12 cellular contexts compared by ENCODE assay signal in genomic region chrX:42615161-42615563, GRCh38.
DNase-seq lines count a peak whose midpoint lies in the region; ATAC-seq and TF ChIP-seq lines count a peak whose summit lies in the region.
"Had no signal": no experiment of that assay in that cellular context is flagged by ENCODE, and none has a peak within 500 bp of the region (broad histone marks: within the 10 kb centered on the region; RNA-seq: fewer than 3 reads in every experiment).

No MANE protein-coding gene starts in this region.

- TF ChIP-seq CTCF in NB4 (IDR thresholded peaks at IDR 0.05; ENCODE audit: low read depth, low read length) (peak; percentile 3), endodermal cell (conservative IDR thresholded peaks at IDR 0.05) (peak; percentile 78)

- peak overlapping the region; percentile 94 for H3K27ac Mint-ChIP-seq in endodermal cell
- H3K27ac Mint-ChIP-seq: activated naive CD8-positive, alpha-beta T cell treated with anti-CD3 and anti-CD28 coated beads, Interleukin-2, amount 10 ng/mL, durations not matched to agents 7 days and 5 days had no signal

- peaks cover 21% of the 10 kb centered on the region for H3K4me1 Mint-ChIP-seq in endodermal cell

- no peak for ATAC-seq in right cardiac atrium

- peak overlapping the region; percentile 52 for H3K4me3 Mint-ChIP-seq in endodermal cell
- H3K4me3 Mint-ChIP-seq: activated naive CD8-positive, alpha-beta T cell treated with anti-CD3 and anti-CD28 coated beads, Interleukin-2, amount 10 ng/mL, durations not matched to agents 7 days and 5 days had no signal

- peak; percentile 3 for DNase-seq in A172 (ENCODE audit: low spot score)
- peak; percentile 1 for DNase-seq in COLO829 (ENCODE audit: low spot score)
- DNase-seq in NB4 (ENCODE audit: low read depth), result peak; percentile 15
- peak; percentile 85 for DNase-seq in endodermal cell
- no peak for DNase-seq in NCI-H2171 treated with DMSO at 0.1 percent for 48 hours (lab: John Stamatoyannopoulos, UW)
- DNase-seq in right cardiac atrium, result no peak
- DNase-seq in NCI-H2081 (lab: John Stamatoyannopoulos, UW), result no peak
- no peak for DNase-seq in NCI-H1417 treated with DMSO at 0.1 percent for 48 hours (lab: John Stamatoyannopoulos, UW)
- DNase-seq: activated naive CD8-positive, alpha-beta T cell treated with anti-CD3 and anti-CD28 coated beads, Interleukin-2, amount 10 ng/mL, durations not matched to agents 7 days and 5 days; GF-D8; NCI-H2029 had no signal

- H3K4me3 ChIP-seq in NB4 (ENCODE audit: low read depth, low read length) (no peak overlapping the region), endodermal cell (ENCODE audit: low read length) (peak overlapping the region; percentile 76), right cardiac atrium (ENCODE audit: low read length) (no peak overlapping the region)
- H3K4me3 ChIP-seq: right atrium auricular region had no signal

- H3K27me3 ChIP-seq in endodermal cell (ENCODE audit: control insufficient read depth, insufficient read depth, low read length, poor library complexity, severe bottlenecking), result no peaks in the 10 kb centered on the region
- H3K27me3 ChIP-seq in right cardiac atrium (ENCODE audit: control insufficient read depth, insufficient read depth), result no peaks in the 10 kb centered on the region

- peak overlapping the region; percentile 68 for H3K9ac ChIP-seq in endodermal cell (ENCODE audit: extremely low read depth, low read length, poor library complexity, severe bottlenecking)

- peaks cover 20% of the 10 kb centered on the region for H3K36me3 Mint-ChIP-seq in endodermal cell (ENCODE audit: low read depth)

- H3K4me1 ChIP-seq in endodermal cell (ENCODE audit: control insufficient read depth, insufficient read depth, low read length) (no peaks in the 10 kb centered on the region), right cardiac atrium (ENCODE audit: control insufficient read depth, insufficient read depth, low read length) (no peaks in the 10 kb centered on the region)
- H3K4me1 ChIP-seq: right atrium auricular region had no signal

- WGBS in endodermal cell (ENCODE audit: insufficient coverage in 1 of 2, insufficient read length in 1 of 2), 2 experiments, result 78% methylated on average over 1 of the region's 1 CpG; no CpG with 5 or more reads in 1 of the 2 experiments
- WGBS in right cardiac atrium, result 94% methylated on average over 1 of the region's 1 CpG

- no peak for TF ChIP-seq POLR2A in NB4 (IDR thresholded peaks at IDR 0.05; ENCODE audit: extremely low read depth, insufficient read length)

- H3K9me3 ChIP-seq in endodermal cell (ENCODE audit: control insufficient read depth, low read length), result peaks cover 7% of the 10 kb centered on the region
- no peaks in the 10 kb centered on the region for H3K9me3 ChIP-seq in right cardiac atrium (ENCODE audit: control insufficient read depth, low read length)

- intact Hi-C loops in right cardiac atrium (cut with DNase I), result no loop called here

- H3K36me3 ChIP-seq in endodermal cell (ENCODE audit: control insufficient read depth, insufficient read depth, low read length), result no peaks in the 10 kb centered on the region
- H3K36me3 ChIP-seq: right atrium auricular region had no signal

- H3K27ac ChIP-seq in endodermal cell (ENCODE audit: low read depth, low read length) (no peak overlapping the region), right cardiac atrium (ENCODE audit: low read length) (no peak overlapping the region)
- H3K27ac ChIP-seq: right atrium auricular region had no signal

- no peaks in the 10 kb centered on the region for H3K27me3 Mint-ChIP-seq in endodermal cell (ENCODE audit: insufficient read depth)
- H3K27me3 Mint-ChIP-seq: activated naive CD8-positive, alpha-beta T cell treated with anti-CD3 and anti-CD28 coated beads, Interleukin-2, amount 10 ng/mL, durations not matched to agents 7 days and 5 days had no signal

- peaks cover 40% of the 10 kb centered on the region for H3K9me3 Mint-ChIP-seq in endodermal cell

Comparison
In these comparisons a context has a peak if more than half of its experiments do, and no peak if none do; other contexts are left out.
1. DNase-seq: peak in A172 (single experiment), COLO829 (single experiment), NB4 (single experiment) and endodermal cell (single experiment); none in NCI-H2171 treated with DMSO at 0.1 percent for 48 hours (single experiment), right cardiac atrium (0 of 3), NCI-H2081 (0 of 2) and NCI-H1417 treated with DMSO at 0.1 percent for 48 hours (single experiment).